ENCODE assay signal across 8 cellular contexts in the genomic region with DNA sequence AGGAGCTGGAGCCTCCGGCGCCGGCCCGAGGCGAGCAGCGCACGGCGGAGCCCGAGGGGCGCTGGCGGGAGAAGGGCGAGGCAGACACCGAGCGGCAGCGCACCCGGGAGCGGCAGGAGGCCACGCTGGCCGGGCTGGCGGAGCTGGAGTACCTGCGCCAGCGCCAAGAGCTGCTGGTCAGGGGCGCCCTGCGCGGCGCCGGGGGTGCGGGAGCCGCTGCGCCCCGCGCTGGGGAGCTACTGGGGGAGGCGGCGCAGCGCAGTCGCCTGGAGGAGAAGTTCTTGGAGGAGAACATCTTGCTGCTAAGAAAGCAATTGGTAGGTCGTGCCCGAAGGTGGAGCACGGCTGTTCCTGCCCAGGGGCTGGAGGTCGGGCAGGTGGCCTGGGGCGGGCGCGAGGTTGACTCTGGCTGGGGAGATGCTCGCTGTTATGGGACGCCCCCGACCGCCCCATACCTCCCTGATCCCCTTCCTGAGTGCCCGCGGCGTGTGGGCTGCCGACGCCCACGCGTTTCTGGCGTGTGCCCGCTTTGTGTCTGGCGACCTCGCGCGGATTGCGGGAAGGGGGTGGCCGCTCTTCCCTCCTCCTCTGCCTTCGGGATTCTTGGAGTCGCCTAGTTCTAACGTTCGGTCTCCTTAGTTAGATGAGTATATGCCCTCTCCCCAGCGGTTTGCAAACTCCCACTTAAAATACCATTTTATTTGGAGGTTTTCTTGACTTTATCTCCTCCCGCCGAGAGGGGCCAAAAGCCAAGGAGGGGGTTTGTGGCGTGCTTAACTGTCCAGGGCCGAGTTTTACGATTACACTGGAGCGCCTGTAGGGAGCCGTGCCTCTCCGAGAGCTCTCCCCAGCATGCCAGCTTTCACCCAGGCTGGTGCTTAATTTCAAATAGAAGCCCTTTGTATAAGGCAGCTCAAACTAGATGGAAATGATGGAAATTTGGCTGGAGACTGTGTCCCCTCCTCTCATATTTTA. TPM values are rescaled to one million over a fixed set of nuclear protein-coding genes. Genes with fewer than 3 reads are reported as not detected.
DNase-seq lines count a peak whose midpoint lies in the region; ATAC-seq, FAIRE-seq and TF ChIP-seq lines count a peak whose summit lies in the region.

No MANE protein-coding gene starts in this region.

- H3K79me2 ChIP-seq in MM.1S (ENCODE audit: low read length), result no peaks in the 10 kb centered on the region

- peak; percentile 51 for DNase-seq in NCI-H2227 (lab: John Stamatoyannopoulos, UW; ENCODE audit: unreplicated experiment)
- no peak for DNase-seq in NCI-H2227 treated with DMSO at 0.1 percent for 48 hours (lab: John Stamatoyannopoulos, UW)
- peak; percentile 76 for DNase-seq in H7
- DNase-seq in MM.1S, result no peak
- DNase-seq in activated naive CD4-positive, alpha-beta T cell treated with anti-CD3 and anti-CD28 coated beads, Interleukin-2, amount 50 U/mL, for 72 hours (ENCODE audit: low spot score in 2 of 2), result peak; percentile 36 to 58
- peak; percentile 44 to 75 (median 75) for DNase-seq in right cardiac atrium
- DNase-seq in psoas muscle, result peak; percentile 28 to 60
- no peak for DNase-seq in GM12892 (ENCODE audit: insufficient read length)

- peaks cover 5 to 16% of the 10 kb centered on the region in 2 donors for H3K36me3 Mint-ChIP-seq in activated naive CD4-positive, alpha-beta T cell treated with anti-CD3 and anti-CD28 coated beads, Interleukin-2, amount 50 U/mL, for 72 hours

- TF ChIP-seq CTCF in MM.1S (IDR thresholded peaks at IDR 0.05; ENCODE audit: low read length), result no peak
- no peak for TF ChIP-seq CTCF in psoas muscle (IDR thresholded peaks at IDR 0.05)

- H3K9ac ChIP-seq in MM.1S (ENCODE audit: low read length), result no peak overlapping the region

- intact Hi-C loops in right cardiac atrium (cut with DNase I) (loop anchor here (5.0 to 10.0 kb wide), 4 partner anchors 134 to 386 kb away; no protein-coding TSS in a partner anchor), psoas muscle (cut with DNase I) (loop anchor here (2.0 to 10.0 kb wide), 4 partner anchors 136 to 416 kb away; no protein-coding TSS in a partner anchor)

- no peaks in the 10 kb centered on the region for H3K9me3 Mint-ChIP-seq in activated naive CD4-positive, alpha-beta T cell treated with anti-CD3 and anti-CD28 coated beads, Interleukin-2, amount 50 U/mL, for 72 hours

- H3K9me3 ChIP-seq in MM.1S (replicated peaks; ENCODE audit: insufficient read depth, low read length) (no peaks in the 10 kb centered on the region), right cardiac atrium (ENCODE audit: control insufficient read depth, low read length) (no peaks in the 10 kb centered on the region), psoas muscle (no peaks in the 10 kb centered on the region)

- H3K27ac Mint-ChIP-seq in activated naive CD4-positive, alpha-beta T cell treated with anti-CD3 and anti-CD28 coated beads, Interleukin-2, amount 50 U/mL, for 72 hours, result peak overlapping the region in 1 of 2 donors; percentile 65

- peak; percentile 39 to 49 for ATAC-seq in activated naive CD4-positive, alpha-beta T cell treated with anti-CD3 and anti-CD28 coated beads, Interleukin-2, amount 50 U/mL, for 72 hours
- ATAC-seq in right cardiac atrium (peak; percentile 29 to 38), psoas muscle (peak; percentile 44 to 55 (median 50))

- peaks cover 16% of the 10 kb centered on the region for H3K36me3 ChIP-seq in H7 (replicated peaks; ENCODE audit: control insufficient read depth, insufficient read depth, low read length)
- no peaks in the 10 kb centered on the region for H3K36me3 ChIP-seq in MM.1S (replicated peaks; ENCODE audit: insufficient read depth, low read length)
- peaks cover 0 to 19% of the 10 kb centered on the region in 2 donors for H3K36me3 ChIP-seq in psoas muscle (ENCODE audit: insufficient read depth in 1 of 2, low read depth in 1 of 2)

- no peak for TF ChIP-seq POLR2A in GM12892 (IDR thresholded peaks at IDR 0.05; ENCODE audit: low read depth, low read length)

- H3K27me3 ChIP-seq in H7 (ENCODE audit: control insufficient read depth, insufficient read depth, low read length) (peaks cover 12% of the 10 kb centered on the region), MM.1S (replicated peaks; ENCODE audit: insufficient read depth, low read length) (no peaks in the 10 kb centered on the region), right cardiac atrium (ENCODE audit: control insufficient read depth, insufficient read depth) (no peaks in the 10 kb centered on the region), psoas muscle (ENCODE audit: insufficient read depth in 3 of 3, low read length in 2 of 3) (no peaks in the 10 kb centered on the region)

- FAIRE-seq in GM12892 (lab: Jason Lieb, UNC), result no peak

- WGBS in right cardiac atrium, result under 1% methylated on average over 75 of the region's 75 CpGs
- 0 to 1% (median 1%) methylated on average over 54 to 75 of the region's 75 CpGs for WGBS in psoas muscle, 3 donors

- H2AFZ ChIP-seq in MM.1S (ENCODE audit: low read length), result peak overlapping the region; percentile 35; the same call in 1 of the 2 replicates

- no peaks in the 10 kb centered on the region for H3K4me1 ChIP-seq in MM.1S (ENCODE audit: low read length)
- peaks cover 1% of the 10 kb centered on the region for H3K4me1 ChIP-seq in right cardiac atrium (ENCODE audit: control insufficient read depth, insufficient read depth, low read length)
- peaks cover 18% of the 10 kb centered on the region for H3K4me1 ChIP-seq in psoas muscle

- peak overlapping the region; percentile 68 for H3K4me3 ChIP-seq in H7 (ENCODE audit: insufficient read depth, low read depth, low read length)
- H3K4me3 ChIP-seq in MM.1S (ENCODE audit: low read length), result peak overlapping the region; percentile 48
- peak overlapping the region; percentile 67 for H3K4me3 ChIP-seq in right cardiac atrium (ENCODE audit: low read length)
- peak overlapping the region; percentile 76 for H3K4me3 ChIP-seq in psoas muscle

- H3K4me2 ChIP-seq in MM.1S (ENCODE audit: low read depth, low read length), result peak overlapping the region; percentile 70

- no peaks in the 10 kb centered on the region for H3K9me2 ChIP-seq in MM.1S (replicated peaks; ENCODE audit: insufficient read depth, low read length)

- no peaks in the 10 kb centered on the region for H4K20me1 ChIP-seq in MM.1S (ENCODE audit: insufficient read depth, low read length)

- no peaks in the 10 kb centered on the region for H3F3A ChIP-seq in MM.1S (ENCODE audit: insufficient read depth, low read length)

- H3K27ac ChIP-seq in MM.1S (ENCODE audit: low read length), result no peak overlapping the region
- peak overlapping the region; percentile 71 for H3K27ac ChIP-seq in right cardiac atrium (ENCODE audit: low read length)
- H3K27ac ChIP-seq in psoas muscle, result peak overlapping the region; percentile 68

RNA-seq across cellular contexts. Expression of gene DACT1, which starts 0.8 kb away (rescaled TPM):
- total RNA-seq in H7 (2014; rRNA removed; shearing (Covaris generic)), result 9.5 and 11.0 TPM in 2 replicates
- total RNA-seq in activated naive CD4-positive, alpha-beta T cell treated with anti-CD3 and anti-CD28 coated beads, Interleukin-2, amount 50 U/mL, for 72 hours, result 10 to 100 TPM in 1 of 2 donors, 1 to 10 TPM in 1; 1.7 to 12.2 TPM
- total RNA-seq in right cardiac atrium, result 10 to 100 TPM in 1 of 4 donors, 1 to 10 TPM in 3; 8.0 to 10.3 (median 9.8) TPM
- 4.8 TPM for polyA plus RNA-seq in right cardiac atrium
- total RNA-seq in psoas muscle, result 1 to 10 TPM in 3 of 4 donors, under 1 TPM in 1; 0.67 to 3.0 (median 1.5) TPM
- polyA plus RNA-seq in psoas muscle, result 1 to 10 TPM in 1 of 3 donors, under 1 TPM in 2; 0.34 to 1.0 (median 0.88) TPM
- 0.87 TPM for polyA plus RNA-seq in GM12892 (2012; ENCODE audit: missing spikeins)

Comparison
In these comparisons a context has a peak if more than half of its experiments do, and no peak if none do; other contexts are left out.
1. DNase-seq: peak in NCI-H2227 (single experiment), H7 (single experiment), activated naive CD4-positive, alpha-beta T cell treated with anti-CD3 and anti-CD28 coated beads, Interleukin-2, amount 50 U/mL, for 72 hours (2 of 2), right cardiac atrium (3 of 3) and psoas muscle (2 of 2); none in NCI-H2227 treated with DMSO at 0.1 percent for 48 hours (single experiment), MM.1S (single experiment) and GM12892 (single experiment).
2. Peak in every context shown above with its lines, with median percentiles within 50 percentile points of each other: H3K4me3 ChIP-seq and ATAC-seq.